ENCODE assay signal across 9 cellular contexts in the genomic region with DNA sequence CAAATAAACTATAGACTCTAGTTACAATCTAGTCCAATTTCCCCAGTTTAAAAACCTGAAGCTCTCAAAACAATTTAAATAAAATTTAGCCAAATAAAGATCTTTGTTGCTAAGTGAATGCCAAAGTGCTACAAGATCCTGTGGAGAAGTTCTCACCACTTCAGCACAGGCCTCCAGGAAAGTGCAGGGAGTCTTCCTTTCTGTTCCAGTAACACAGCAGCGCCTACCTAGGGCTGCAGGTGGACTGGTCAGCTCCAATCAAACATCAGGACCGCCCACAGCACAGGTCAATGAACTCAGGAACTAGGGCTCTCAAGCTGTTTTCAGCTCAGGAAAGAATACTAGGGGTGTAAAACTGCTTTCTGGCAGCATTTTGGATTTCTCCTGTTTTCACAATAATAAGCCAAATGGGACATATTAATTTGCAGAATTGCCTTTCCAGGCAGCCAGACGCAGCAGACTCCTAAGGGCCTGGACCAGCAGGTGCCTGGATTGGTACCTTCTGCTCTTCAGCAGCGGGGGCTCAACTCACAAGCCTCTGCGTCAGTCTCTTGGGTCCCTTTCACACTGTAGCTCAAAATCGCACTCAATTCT. TPM values are rescaled to one million over a fixed set of nuclear protein-coding genes. Genes with fewer than 3 reads are reported as not detected.
DNase-seq lines count a peak whose midpoint lies in the region; ATAC-seq and TF ChIP-seq lines count a peak whose summit lies in the region.
"Had no signal": no experiment of that assay in that cellular context is flagged by ENCODE, and none has a peak within 500 bp of the region (broad histone marks: within the 10 kb centered on the region; RNA-seq: fewer than 3 reads in every experiment).

No MANE protein-coding gene starts in this region.

- TF ChIP-seq CTCF in dorsolateral prefrontal cortex (IDR thresholded peaks at IDR 0.05 in 54 of 56, conservative IDR thresholded peaks at IDR 0.05 in 2 of 56; ENCODE audit: low read depth in 1 of 56, partially characterized antibody in 56 of 56) (no peak), foreskin fibroblast (IDR thresholded peaks at IDR 0.05; ENCODE audit: low read depth, low read length) (no peak)

- H3K9me3 ChIP-seq in right cardiac atrium (ENCODE audit: control insufficient read depth, low read length) (no peaks in the 10 kb centered on the region), SJCRH30 (replicated peaks) (no peaks in the 10 kb centered on the region)

- H3K4me1 ChIP-seq in right cardiac atrium (ENCODE audit: control insufficient read depth, insufficient read depth, low read length) (no peaks in the 10 kb centered on the region), SJCRH30 (no peaks in the 10 kb centered on the region)

- intact Hi-C loops in right cardiac atrium (cut with DNase I) (no loop called here), cardiac septum (cut with DNase I) (no loop called here), dorsolateral prefrontal cortex (cut with DNase I) (no loop called here)

- no peaks in the 10 kb centered on the region for H3K36me3 ChIP-seq in SJCRH30

- DNase-seq in right cardiac atrium, result no peak
- no peak for DNase-seq in cardiac septum (ENCODE audit: low spot score)
- no peak for DNase-seq in dorsolateral prefrontal cortex
- DNase-seq in mucosa of gallbladder (ENCODE audit: low spot score), result peak; percentile 77
- DNase-seq in DMS114 treated with DMSO at 0.1 percent for 48 hours (lab: John Stamatoyannopoulos, UW; ENCODE audit: unreplicated experiment), result no peak
- DNase-seq in foreskin fibroblast, result no peak
- no peak for DNase-seq in stimulated activated CD4-positive, alpha-beta T cell treated with anti-CD3 and anti-CD28 coated beads, Interleukin-4, amount 100 ng/mL, for 4 hours
- no peak for DNase-seq in SJCRH30

- 29% methylated on average over 6 of the region's 6 CpGs for WGBS in right cardiac atrium

- ATAC-seq in right cardiac atrium, result no peak
- ATAC-seq: sciatic nerve had no signal

- H3K4me3 ChIP-seq in right cardiac atrium (ENCODE audit: low read length) (peak overlapping the region; percentile 59), dorsolateral prefrontal cortex (peak overlapping the region in 58 of 59 donors; percentile 34 to 73 (median 60)), foreskin fibroblast (ENCODE audit: low read depth in 1 of 2, low read length in 2 of 2) (no peak overlapping the region), SJCRH30 (no peak overlapping the region)

- H3K27me3 ChIP-seq in right cardiac atrium (ENCODE audit: control insufficient read depth, insufficient read depth), result no peaks in the 10 kb centered on the region
- H3K27me3 ChIP-seq in dorsolateral prefrontal cortex, result peaks cover 0 to 59% (median 24%) of the 10 kb centered on the region in 45 donors
- H3K27me3 ChIP-seq in SJCRH30, result no peaks in the 10 kb centered on the region

- H3K27ac ChIP-seq in right cardiac atrium (ENCODE audit: low read length), result no peak overlapping the region
- H3K27ac ChIP-seq in dorsolateral prefrontal cortex, result peak overlapping the region in 13 of 59 donors; percentile 10 to 80 (median 46)
- H3K27ac ChIP-seq in SJCRH30, result no peak overlapping the region

RNA-seq across cellular contexts. Expression of a gene that starts 1.5 kb away (rescaled TPM):
- total RNA-seq in right cardiac atrium, result 1 to 10 TPM; 6.5 to 7.7 (median 7.1) TPM
- polyA plus RNA-seq in right cardiac atrium, result 2.5 TPM
- total RNA-seq in cardiac septum, result 4.0 TPM
- total RNA-seq in dorsolateral prefrontal cortex, result 10 to 100 TPM in 2 of 120 experiments, 1 to 10 TPM in 118; 2.2 to 13.2 (median 5.2) TPM
- 41.8 TPM for total RNA-seq in mucosa of gallbladder
- not detected in 2 replicates for total RNA-seq in SJCRH30 (2014; rRNA removed; shearing (Covaris generic))

Comparison
In these comparisons a context has a peak if more than half of its experiments do, and no peak if none do; other contexts are left out.
1. H3K4me3 ChIP-seq: peak in right cardiac atrium (single experiment) and dorsolateral prefrontal cortex (58 of 59); none in foreskin fibroblast (0 of 2) and SJCRH30 (single experiment).